In the genomic region with DNA sequence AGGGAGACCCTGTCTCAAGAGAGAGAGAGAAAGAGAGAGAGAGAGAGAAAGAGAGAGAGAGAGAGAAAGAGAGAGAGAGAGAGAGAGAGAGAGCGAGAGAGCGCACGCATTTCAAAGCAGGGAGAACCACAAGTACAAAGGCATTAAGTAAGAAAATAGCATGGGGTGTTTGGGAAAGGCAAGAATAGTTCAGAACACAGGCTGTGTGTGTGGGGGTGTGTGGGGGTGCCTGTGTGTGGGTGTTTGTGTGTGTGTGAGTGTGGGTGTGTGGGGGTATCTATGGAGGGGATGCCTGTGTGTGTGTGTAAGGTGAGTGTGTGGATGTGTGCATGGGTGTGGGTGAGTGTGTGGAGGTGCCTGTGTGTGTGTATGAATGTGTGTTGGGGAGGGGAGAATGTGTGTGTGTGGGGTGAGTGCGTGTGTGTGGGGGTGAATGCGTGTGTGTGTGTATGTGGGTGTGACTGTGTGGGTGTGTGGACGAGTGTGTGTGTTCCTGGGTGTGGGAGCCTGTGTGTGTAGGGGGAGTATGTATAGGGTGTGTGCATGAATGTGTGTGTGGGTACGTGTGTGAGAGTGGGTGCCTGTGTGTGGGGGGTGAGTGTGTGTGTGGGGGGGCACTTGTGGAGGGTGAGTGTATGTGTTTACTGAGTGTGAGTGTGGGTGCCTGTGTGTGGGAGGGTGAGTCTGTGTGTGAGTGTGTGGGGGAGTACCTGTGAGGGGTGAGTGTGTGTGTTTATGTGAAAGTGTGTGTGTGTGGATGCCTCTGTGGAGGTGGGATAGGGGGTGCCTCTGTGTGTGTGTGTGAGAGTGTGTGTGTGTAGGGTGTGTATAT, we compare ENCODE assay signal across 1 cellular context.
TF ChIP-seq lines count a peak whose summit lies in the region.

No MANE protein-coding gene starts in this region.

TF ChIP-seq in H1, 55 proteins besides CTCF, POLR2A, EP300 and RAD21:
- no peak for TF ChIP-seq SUZ12 (IDR thresholded peaks at IDR 0.05; ENCODE audit: low read length)
- peak; percentile 44; the same call in 1 of the 2 replicates for TF ChIP-seq JUND (IDR thresholded peaks at IDR 0.05; ENCODE audit: low read length)
- TF ChIP-seq, protein P1, sequence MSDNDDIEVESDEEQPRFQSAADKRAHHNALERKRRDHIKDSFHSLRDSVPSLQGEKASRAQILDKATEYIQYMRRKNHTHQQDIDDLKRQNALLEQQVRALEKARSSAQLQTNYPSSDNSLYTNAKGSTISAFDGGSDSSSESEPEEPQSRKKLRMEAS (IDR thresholded peaks at IDR 0.05): no peak
- no peak for TF ChIP-seq POLR2AphosphoS5 (IDR thresholded peaks at IDR 0.05; ENCODE audit: low read depth, low read length)
- no peak for TF ChIP-seq CBX5 (IDR thresholded peaks at IDR 0.05; ENCODE audit: low read depth, low read length)
TF ChIP-seq in H1: peak in this region for 1.
